Comparison of ENCODE assay signal across 1 cellular context in genomic region chr2:216308532-216308931, GRCh38.
TF ChIP-seq lines count a peak whose summit lies in the region.

No MANE protein-coding gene starts in this region.

TF ChIP-seq in K562, 482 proteins besides CTCF, POLR2A, EP300 and RAD21 (continued from another document):
- TF ChIP-seq PBX2 (CRISPR knock-in tag; IDR thresholded peaks at IDR 0.05; ENCODE audit: low read depth): no peak
- peak; percentile 59 for TF ChIP-seq PBX2 (tag; conservative IDR thresholded peaks at IDR 0.05; ENCODE audit: low read depth)
- TF ChIP-seq ATF3 (IDR thresholded peaks at IDR 0.05): no peak
- no peak for TF ChIP-seq ATF3 (CRISPR knock-in tag; conservative IDR thresholded peaks at IDR 0.05)
- TF ChIP-seq ZNF318 (IDR thresholded peaks at IDR 0.05; ENCODE audit: borderline replicate concordance in 1 of 2, low read depth in 1 of 2): no peak
- TF ChIP-seq ZNF668 (CRISPR knock-in tag; IDR thresholded peaks at IDR 0.05): no peak
- no peak for TF ChIP-seq MECOM (CRISPR knock-in tag; IDR thresholded peaks at IDR 0.05)
- TF ChIP-seq RFX1 (IDR thresholded peaks at IDR 0.05): no peak
- no peak for TF ChIP-seq RBFOX2 (IDR thresholded peaks at IDR 0.05; ENCODE audit: low read depth, low read length)
- TF ChIP-seq DLX4 (CRISPR knock-in tag; IDR thresholded peaks at IDR 0.05): no peak
- TF ChIP-seq BCL6 (CRISPR knock-in tag; IDR thresholded peaks at IDR 0.05): no peak
- no peak for TF ChIP-seq ESRRA (IDR thresholded peaks at IDR 0.05; ENCODE audit: borderline replicate concordance, low read depth)
- TF ChIP-seq STAT5B (CRISPR knock-in tag; IDR thresholded peaks at IDR 0.05): no peak
- no peak for TF ChIP-seq BMI1 (IDR thresholded peaks at IDR 0.05; ENCODE audit: low read length)
- TF ChIP-seq ZFP30 (CRISPR knock-in tag; IDR thresholded peaks at IDR 0.05; ENCODE audit: borderline replicate concordance): no peak
- TF ChIP-seq ZFPM2 (CRISPR knock-in tag; IDR thresholded peaks at IDR 0.05): no peak
- peak; percentile 94 for TF ChIP-seq MEF2D (tag; conservative IDR thresholded peaks at IDR 0.05; ENCODE audit: low read depth)
- no peak for TF ChIP-seq BCLAF1 (IDR thresholded peaks at IDR 0.05; ENCODE audit: borderline replicate concordance in 1 of 2, control insufficient read depth in 1 of 2, low read depth in 2 of 2, low read length in 1 of 2)
- no peak for TF ChIP-seq COPS2 (conservative IDR thresholded peaks at IDR 0.05)
- TF ChIP-seq TCF7 (IDR thresholded peaks at IDR 0.05; ENCODE audit: borderline replicate concordance): no peak
- TF ChIP-seq MEIS2 (IDR thresholded peaks at IDR 0.05; ENCODE audit: partially characterized antibody): peak; percentile 61
